In genomic region chr2:62201307-62201706, GRCh38 we compare ENCODE assay signal across 12 cellular contexts. TPM values are rescaled to one million over a fixed set of nuclear protein-coding genes. Genes with fewer than 3 reads are reported as not detected.
A peak's percentile ranks its signal among the peaks of the same experiment; 100 is the strongest.
DNase-seq lines count a peak whose midpoint lies in the region; ATAC-seq and TF ChIP-seq lines count a peak whose summit lies in the region.
"Had no signal": no experiment of that assay in that cellular context is flagged by ENCODE, and none has a peak within 500 bp of the region (broad histone marks: within the 10 kb centered on the region; RNA-seq: fewer than 3 reads in every experiment).

No MANE protein-coding gene starts in this region.

- no peaks in the 10 kb centered on the region for H3K36me3 ChIP-seq in upper lobe of right lung
- no peaks in the 10 kb centered on the region for H3K36me3 ChIP-seq in psoas muscle (ENCODE audit: insufficient read depth in 1 of 2, low read depth in 1 of 2)

- no peak overlapping the region for H3K27ac ChIP-seq in upper lobe of right lung
- no peak overlapping the region for H3K27ac ChIP-seq in psoas muscle

- H3K36me3 Mint-ChIP-seq in stimulated activated naive CD8-positive, alpha-beta T cell treated with anti-CD3 and anti-CD28 coated beads, Interleukin-15, Interleukin-2, amounts not matched to agents 100 ng/mL and 50 ng/mL, for 24 hours (ENCODE audit: low read depth) = peaks cover 41% of the 10 kb centered on the region

- no peaks in the 10 kb centered on the region for H3K27me3 ChIP-seq in upper lobe of right lung
- H3K27me3 ChIP-seq in psoas muscle (ENCODE audit: insufficient read depth in 3 of 3, low read length in 2 of 3) = no peaks in the 10 kb centered on the region

- peak overlapping the region; percentile 83 for H3K27ac Mint-ChIP-seq in stimulated activated naive CD8-positive, alpha-beta T cell treated with anti-CD3 and anti-CD28 coated beads, Interleukin-15, Interleukin-2, amounts not matched to agents 100 ng/mL and 50 ng/mL, for 24 hours

- H3K4me3 ChIP-seq in choroid plexus epithelial cell (ENCODE audit: low read depth, low read length) (no peak overlapping the region), upper lobe of right lung (no peak overlapping the region), psoas muscle (no peak overlapping the region)

- DNase-seq in stimulated activated naive CD8-positive, alpha-beta T cell treated with anti-CD3 and anti-CD28 coated beads, Interleukin-15, Interleukin-2, amounts not matched to agents 100 U/mL and 50 U/mL, for 24 hours = no peak
- DNase-seq in NCI-H2227 (lab: John Stamatoyannopoulos, UW; ENCODE audit: unreplicated experiment) (peak; percentile 23), choroid plexus epithelial cell (ENCODE audit: low read depth) (peak; percentile 58), upper lobe of right lung (no peak), psoas muscle (no peak), NAMALWA (ENCODE audit: low spot score) (no peak), OCI-M2 (lab: John Stamatoyannopoulos, UW; ENCODE audit: unreplicated experiment) (no peak)
- DNase-seq: EL; NK-92 treated with Interleukin-12 subunit alpha and Interleukin-12 subunit beta, amount 100 ng/mL, for 24 hours; stimulated activated CD8-positive, alpha-beta memory T cell treated with anti-CD3 and anti-CD28 coated beads, Interleukin-4, amount 100 ng/mL, for 48 hours had no signal

- peaks cover 84% of the 10 kb centered on the region for H3K4me1 Mint-ChIP-seq in stimulated activated naive CD8-positive, alpha-beta T cell treated with anti-CD3 and anti-CD28 coated beads, Interleukin-15, Interleukin-2, amounts not matched to agents 100 ng/mL and 50 ng/mL, for 24 hours (ENCODE audit: low read depth)

- intact Hi-C loops in upper lobe of right lung (cut with DNase I) = no loop called here
- intact Hi-C loops in psoas muscle (cut with DNase I) = no loop called here

- H3K9me3 Mint-ChIP-seq in stimulated activated naive CD8-positive, alpha-beta T cell treated with anti-CD3 and anti-CD28 coated beads, Interleukin-15, Interleukin-2, amounts not matched to agents 100 ng/mL and 50 ng/mL, for 24 hours = no peaks in the 10 kb centered on the region

- 59 to 90% (median 60%) methylated on average over 2 of the region's 2 CpGs for WGBS in psoas muscle, 3 donors

- H3K4me1 ChIP-seq in upper lobe of right lung (peaks cover 69% of the 10 kb centered on the region), psoas muscle (peaks cover 13% of the 10 kb centered on the region)

- H3K9me3 ChIP-seq in upper lobe of right lung (no peaks in the 10 kb centered on the region), psoas muscle (no peaks in the 10 kb centered on the region)

- TF ChIP-seq CTCF in choroid plexus epithelial cell (conservative IDR thresholded peaks at IDR 0.05; ENCODE audit: low read depth, low read length) (no peak), upper lobe of right lung (IDR thresholded peaks at IDR 0.05) (no peak), psoas muscle (IDR thresholded peaks at IDR 0.05) (no peak)

- H3K27me3 Mint-ChIP-seq in stimulated activated naive CD8-positive, alpha-beta T cell treated with anti-CD3 and anti-CD28 coated beads, Interleukin-15, Interleukin-2, amounts not matched to agents 100 ng/mL and 50 ng/mL, for 24 hours = no peaks in the 10 kb centered on the region

- no peak for ATAC-seq in stimulated activated naive CD8-positive, alpha-beta T cell treated with anti-CD3 and anti-CD28 coated beads, Interleukin-15, Interleukin-2, amounts not matched to agents 100 U/mL and 50 U/mL, for 24 hours
- ATAC-seq in upper lobe of right lung (peak; percentile 14), psoas muscle (no peak)
- ATAC-seq: sciatic nerve had no signal

- peak overlapping the region; percentile 88 for H3K4me3 Mint-ChIP-seq in stimulated activated naive CD8-positive, alpha-beta T cell treated with anti-CD3 and anti-CD28 coated beads, Interleukin-15, Interleukin-2, amounts not matched to agents 100 ng/mL and 50 ng/mL, for 24 hours

RNA-seq across cellular contexts. Expression of gene B3GNT2, which starts 5.4 kb away (rescaled TPM):
- total RNA-seq in upper lobe of right lung (38.6 TPM), psoas muscle (1 to 10 TPM; 2.6 to 3.2 (median 2.9) TPM)
- polyA plus RNA-seq in psoas muscle = 1 to 10 TPM; 2.3 to 2.9 (median 2.6) TPM

Comparison
In these comparisons a context has a peak if more than half of its experiments do, and no peak if none do; other contexts are left out.
1. DNase-seq: peak in NCI-H2227 (single experiment) and choroid plexus epithelial cell (single experiment); none in stimulated activated naive CD8-positive, alpha-beta T cell treated with anti-CD3 and anti-CD28 coated beads, Interleukin-15, Interleukin-2, amounts not matched to agents 100 U/mL and 50 U/mL, for 24 hours (single experiment), upper lobe of right lung (single experiment), psoas muscle (0 of 2), NAMALWA (single experiment) and OCI-M2 (single experiment).